ENCODE assay signal across 1 cellular context in the genomic region with DNA sequence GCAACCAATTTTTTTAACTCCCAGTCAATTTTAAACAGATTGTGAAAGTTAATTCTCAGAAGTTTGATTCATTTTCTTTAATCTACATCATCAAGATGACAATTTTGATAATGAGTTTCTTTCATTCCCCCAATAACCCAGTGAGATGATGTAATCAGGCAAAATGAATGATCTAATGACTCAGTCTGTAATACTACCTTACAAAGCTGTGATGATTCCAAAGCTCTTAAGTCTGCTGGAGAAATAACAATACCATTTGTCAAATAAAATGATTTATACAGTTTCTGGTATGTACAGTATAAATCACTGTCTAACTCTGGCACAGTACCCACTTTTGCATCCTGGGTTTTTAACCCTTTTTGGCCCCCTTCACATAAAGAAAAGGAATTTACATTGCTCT.
TF ChIP-seq lines count a peak whose summit lies in the region.

No MANE protein-coding gene starts in this region.

TF ChIP-seq in K562, 482 proteins besides CTCF, POLR2A, EP300 and RAD21:
- TF ChIP-seq ZKSCAN3 (CRISPR knock-in tag; IDR thresholded peaks at IDR 0.05) (no peak), CEBPG (CRISPR knock-in tag; IDR thresholded peaks at IDR 0.05) (no peak), CEBPG (tag; conservative IDR thresholded peaks at IDR 0.05 in 1 of 2, IDR thresholded peaks at IDR 0.05 in 1 of 2) (peak in 1 of 2 experiments; percentile 76; a peak in 3 of 4 replicates), MEIS2 (IDR thresholded peaks at IDR 0.05; ENCODE audit: partially characterized antibody) (peak; percentile 63)
- TF ChIP-seq, protein P1, sequence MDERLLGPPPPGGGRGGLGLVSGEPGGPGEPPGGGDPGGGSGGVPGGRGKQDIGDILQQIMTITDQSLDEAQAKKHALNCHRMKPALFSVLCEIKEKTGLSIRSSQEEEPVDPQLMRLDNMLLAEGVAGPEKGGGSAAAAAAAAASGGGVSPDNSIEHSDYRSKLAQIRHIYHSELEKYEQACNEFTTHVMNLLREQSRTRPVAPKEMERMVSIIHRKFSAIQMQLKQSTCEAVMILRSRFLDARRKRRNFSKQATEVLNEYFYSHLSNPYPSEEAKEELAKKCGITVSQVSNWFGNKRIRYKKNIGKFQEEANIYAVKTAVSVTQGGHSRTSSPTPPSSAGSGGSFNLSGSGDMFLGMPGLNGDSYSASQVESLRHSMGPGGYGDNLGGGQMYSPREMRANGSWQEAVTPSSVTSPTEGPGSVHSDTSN (CRISPR knock-in tag; IDR thresholded peaks at IDR 0.05; ENCODE audit: low read depth): no peak
- TF ChIP-seq, protein P1 (tag; conservative IDR thresholded peaks at IDR 0.05; ENCODE audit: low read depth): peak; percentile 58
- TF ChIP-seq, protein P2, sequence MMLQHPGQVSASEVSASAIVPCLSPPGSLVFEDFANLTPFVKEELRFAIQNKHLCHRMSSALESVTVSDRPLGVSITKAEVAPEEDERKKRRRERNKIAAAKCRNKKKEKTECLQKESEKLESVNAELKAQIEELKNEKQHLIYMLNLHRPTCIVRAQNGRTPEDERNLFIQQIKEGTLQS (IDR thresholded peaks at IDR 0.05): peak; percentile 80
- TF ChIP-seq, protein P2 (CRISPR knock-in tag; conservative IDR thresholded peaks at IDR 0.05): no peak
